ENCODE assay signal across 20 cellular contexts in genomic region chr10:86023931-86024554, GRCh38.
"Had no signal": no experiment of that assay in that cellular context is flagged by ENCODE, and none has a peak within 500 bp of the region (broad histone marks: within the 10 kb centered on the region; RNA-seq: fewer than 3 reads in every experiment).

No MANE protein-coding gene starts in this region.

- H3K9me3 ChIP-seq: spleen, thoracic aorta had no signal

- H3K27me3 ChIP-seq: brain microvascular endothelial cell, stomach had no signal

- H3K27ac Mint-ChIP-seq: activated CD4-positive, alpha-beta T cell treated with anti-CD3 and anti-CD28 coated beads, Interleukin-2, amount 10 ng/mL, durations not matched to agents 7 days and 5 days; activated naive CD8-positive, alpha-beta T cell treated with anti-CD3 and anti-CD28 coated beads for 36 hours; activated T-helper 1 cell treated with anti-CD3 and anti-CD28 coated beads, Interleukin-12 subunit alpha, Interleukin-12 subunit beta, Interleukin-2, Interleukin-4 antibody, amounts not matched to agents 30 ng/mL and 10 ng/mL and 1 ng/mL, durations not matched to agents 14 hours and 24 hours and 36 hours; dendritic cell treated with granulocyte-macrophage colony-stimulating factor and Interleukin-4, amounts not matched to agents 40 ng/mL and 50 ng/mL, for 4 days; memory B cell; naive thymus-derived CD8-positive, alpha-beta T cell had no signal

- H3K9me3 Mint-ChIP-seq: activated CD4-positive, alpha-beta T cell treated with anti-CD3 and anti-CD28 coated beads, Interleukin-2, amount 10 ng/mL, durations not matched to agents 7 days and 5 days; activated naive CD8-positive, alpha-beta T cell treated with anti-CD3 and anti-CD28 coated beads for 36 hours; activated T-helper 1 cell treated with anti-CD3 and anti-CD28 coated beads, Interleukin-12 subunit alpha, Interleukin-12 subunit beta, Interleukin-2, Interleukin-4 antibody, amounts not matched to agents 30 ng/mL and 10 ng/mL and 1 ng/mL, durations not matched to agents 14 hours and 24 hours and 36 hours; dendritic cell treated with granulocyte-macrophage colony-stimulating factor and Interleukin-4, amounts not matched to agents 40 ng/mL and 50 ng/mL, for 4 days; memory B cell; naive thymus-derived CD8-positive, alpha-beta T cell had no signal

- H3K36me3 ChIP-seq: brain microvascular endothelial cell, spleen, stomach, thoracic aorta had no signal

- ATAC-seq: left lobe of liver; naive thymus-derived CD8-positive, alpha-beta T cell; sciatic nerve had no signal

- H3K4me1 ChIP-seq: stomach had no signal

- H3K4me1 Mint-ChIP-seq: activated CD4-positive, alpha-beta T cell treated with anti-CD3 and anti-CD28 coated beads, Interleukin-2, amount 10 ng/mL, durations not matched to agents 7 days and 5 days; activated naive CD8-positive, alpha-beta T cell treated with anti-CD3 and anti-CD28 coated beads for 36 hours; naive thymus-derived CD8-positive, alpha-beta T cell had no signal

- DNase-seq: activated CD4-positive, alpha-beta T cell treated with anti-CD3 and anti-CD28 coated beads, Interleukin-2, amount 10 ng/mL, durations not matched to agents 7 days and 5 days; activated CD8-positive, alpha-beta memory T cell treated with anti-CD3 and anti-CD28 coated beads, Interleukin-2, amount 50 U/mL, for 48 hours; activated naive CD8-positive, alpha-beta T cell treated with anti-CD3 and anti-CD28 coated beads for 36 hours; amygdala; brain microvascular endothelial cell; cerebellar nuclear complex; effector memory CD4-positive, alpha-beta T cell; foreskin melanocyte; naive thymus-derived CD8-positive, alpha-beta T cell; nucleus accumbens; spleen; stimulated activated CD4-positive, alpha-beta T cell treated with anti-CD3 and anti-CD28 coated beads, Interleukin-1b, Interleukin-23, amount 100 ng/mL, for 48 hours; stomach had no signal

- H3K27ac ChIP-seq: brain microvascular endothelial cell, epithelial cell of prostate, spleen, stomach, thoracic aorta had no signal

- H3K36me3 Mint-ChIP-seq: activated naive CD8-positive, alpha-beta T cell treated with anti-CD3 and anti-CD28 coated beads for 36 hours; memory B cell; naive thymus-derived CD8-positive, alpha-beta T cell had no signal

- H3K4me3 Mint-ChIP-seq: activated CD4-positive, alpha-beta T cell treated with anti-CD3 and anti-CD28 coated beads, Interleukin-2, amount 10 ng/mL, durations not matched to agents 7 days and 5 days; activated naive CD8-positive, alpha-beta T cell treated with anti-CD3 and anti-CD28 coated beads for 36 hours; activated T-helper 1 cell treated with anti-CD3 and anti-CD28 coated beads, Interleukin-12 subunit alpha, Interleukin-12 subunit beta, Interleukin-2, Interleukin-4 antibody, amounts not matched to agents 30 ng/mL and 10 ng/mL and 1 ng/mL, durations not matched to agents 14 hours and 24 hours and 36 hours; dendritic cell treated with granulocyte-macrophage colony-stimulating factor and Interleukin-4, amounts not matched to agents 40 ng/mL and 50 ng/mL, for 4 days; memory B cell; naive thymus-derived CD8-positive, alpha-beta T cell had no signal

- H3K4me3 ChIP-seq: spleen, stomach, thoracic aorta had no signal

- H3K27me3 Mint-ChIP-seq: dendritic cell treated with granulocyte-macrophage colony-stimulating factor and Interleukin-4, amounts not matched to agents 40 ng/mL and 50 ng/mL, for 4 days had no signal
